12 cellular contexts compared by ENCODE assay signal in the genomic region with DNA sequence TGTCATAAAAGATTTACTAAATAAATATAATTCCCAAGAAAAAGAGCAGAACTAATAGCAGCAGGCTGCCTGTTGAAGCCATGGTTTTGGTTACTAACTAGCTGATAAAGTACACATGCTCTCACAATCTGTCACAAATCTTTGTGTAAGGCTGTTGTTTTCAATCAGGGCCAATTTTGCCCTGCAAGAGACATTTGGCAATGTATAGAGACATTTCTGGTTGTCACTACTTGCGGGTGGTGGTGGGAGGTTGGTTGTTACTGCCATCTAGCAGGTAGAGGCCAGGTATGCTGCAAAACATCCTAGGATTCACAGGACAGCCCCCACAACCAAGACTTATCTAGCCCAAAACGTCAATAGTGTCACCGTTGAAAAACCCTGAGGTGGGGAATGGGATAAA.
DNase-seq lines count a peak whose midpoint lies in the region; ATAC-seq and TF ChIP-seq lines count a peak whose summit lies in the region.
"Had no signal": no experiment of that assay in that cellular context is flagged by ENCODE, and none has a peak within 500 bp of the region (broad histone marks: within the 10 kb centered on the region; RNA-seq: fewer than 3 reads in every experiment).

No MANE protein-coding gene starts in this region.

- DNase-seq in NCI-H82 (lab: John Stamatoyannopoulos, UW) (peak; percentile 18), NCI-H82 treated with DMSO at 0.1 percent for 48 hours (lab: John Stamatoyannopoulos, UW; ENCODE audit: unreplicated experiment) (no peak), DND-41 (peak; percentile 35), SJCRH30 (peak; percentile 13 to 14), iPS-NIHi7 (ENCODE audit: extremely low spot score) (peak; percentile 25), progenitor cell of endocrine pancreas (ENCODE audit: low spot score, unreplicated experiment) (no peak), HAP-1 (ENCODE audit: low spot score in 2 of 2) (no peak)
- no peak for DNase-seq in activated T-cell treated with anti-CD3 and anti-CD28 coated beads, Interleukin-2, amount 50 U/mL, for 48 hours
- DNase-seq: NCI-H2029 treated with DMSO at 0.1 percent for 48 hours, T-helper 17 cell had no signal

- H3K4me3 ChIP-seq in DND-41 (ENCODE audit: low read depth in 1 of 2, low read length in 2 of 2), result no peak overlapping the region
- H3K4me3 ChIP-seq in SJCRH30, result no peak overlapping the region
- no peak overlapping the region for H3K4me3 ChIP-seq in HAP-1
- H3K4me3 ChIP-seq: tibial nerve had no signal

- no peaks in the 10 kb centered on the region for H3K27me3 Mint-ChIP-seq in progenitor cell of endocrine pancreas
- H3K27me3 Mint-ChIP-seq: T-helper 17 cell had no signal

- H3K9ac ChIP-seq in DND-41 (ENCODE audit: low read depth, low read length), result no peak overlapping the region

- H3K79me2 ChIP-seq in DND-41 (ENCODE audit: insufficient read depth, low read length), result no peaks in the 10 kb centered on the region

- H3K4me1 ChIP-seq in DND-41 (ENCODE audit: insufficient read depth, low read length), result peaks cover 38% of the 10 kb centered on the region
- H3K4me1 ChIP-seq in SJCRH30, result peaks cover 16% of the 10 kb centered on the region
- no peaks in the 10 kb centered on the region for H3K4me1 ChIP-seq in HAP-1
- H3K4me1 ChIP-seq: tibial nerve had no signal

- peak overlapping the region; percentile 63; the same call in 1 of the 2 replicates for H2AFZ ChIP-seq in DND-41 (ENCODE audit: low read depth, low read length)

- no peaks in the 10 kb centered on the region for H3K4me1 Mint-ChIP-seq in progenitor cell of endocrine pancreas (ENCODE audit: low read depth)

- no peaks in the 10 kb centered on the region for H3K36me3 ChIP-seq in DND-41 (ENCODE audit: insufficient read depth, low read length)
- no peaks in the 10 kb centered on the region for H3K36me3 ChIP-seq in SJCRH30
- H3K36me3 ChIP-seq in HAP-1 (replicated peaks), result no peaks in the 10 kb centered on the region
- H3K36me3 ChIP-seq: tibial nerve had no signal

- H3K9me3 ChIP-seq in DND-41 (ENCODE audit: insufficient read depth, low read length, severe bottlenecking) (no peaks in the 10 kb centered on the region), SJCRH30 (replicated peaks) (no peaks in the 10 kb centered on the region), HAP-1 (no peaks in the 10 kb centered on the region)
- H3K9me3 ChIP-seq: tibial nerve had no signal

- H3K27me3 ChIP-seq in DND-41 (ENCODE audit: insufficient read depth, low read length, poor library complexity), result no peaks in the 10 kb centered on the region
- H3K27me3 ChIP-seq in SJCRH30, result no peaks in the 10 kb centered on the region
- H3K27me3 ChIP-seq in HAP-1 (ENCODE audit: low read depth), result no peaks in the 10 kb centered on the region
- H3K27me3 ChIP-seq: tibial nerve had no signal

- TF ChIP-seq CTCF in DND-41 (IDR thresholded peaks at IDR 0.05; ENCODE audit: borderline replicate concordance, extremely low read depth, low read length, poor library complexity, severe bottlenecking), result peak; percentile 21
- no peak for TF ChIP-seq CTCF in progenitor cell of endocrine pancreas (IDR thresholded peaks at IDR 0.05; ENCODE audit: unreplicated experiment)

- peak overlapping the region; percentile 49; the same call in 1 of the 2 replicates for H3K4me2 ChIP-seq in DND-41 (ENCODE audit: insufficient read depth, low read length)

- no peak overlapping the region for H3K4me3 Mint-ChIP-seq in progenitor cell of endocrine pancreas (ENCODE audit: low read depth)
- H3K4me3 Mint-ChIP-seq: T-helper 17 cell had no signal

- no peak overlapping the region for H3K27ac Mint-ChIP-seq in progenitor cell of endocrine pancreas
- H3K27ac Mint-ChIP-seq: T-helper 17 cell had no signal

- H4K20me1 ChIP-seq in DND-41 (ENCODE audit: insufficient read depth, low read length), result no peaks in the 10 kb centered on the region

- H3K36me3 Mint-ChIP-seq in progenitor cell of endocrine pancreas (ENCODE audit: insufficient read depth), result no peaks in the 10 kb centered on the region

- H3K27ac ChIP-seq in DND-41 (ENCODE audit: low read length) (peak overlapping the region; percentile 77), SJCRH30 (no peak overlapping the region; the same call in 1 of the 2 replicates)
- H3K27ac ChIP-seq: epithelial cell of prostate, tibial nerve had no signal

- ATAC-seq in DND-41 (ENCODE audit: insufficient read depth, low read depth), result 0 out of 3 replicates have a peak, but pooled peaks have one; percentile 12

- in situ Hi-C loops in HAP-1 (cut with MboI; ENCODE audit: low sequenced_read_pairs), result no loop called here

- no peaks in the 10 kb centered on the region for H3K9me3 Mint-ChIP-seq in progenitor cell of endocrine pancreas (ENCODE audit: low read depth)

Comparison
In these comparisons a context has a peak if more than half of its experiments do, and no peak if none do; other contexts are left out.
1. DNase-seq: peak in NCI-H82 (single experiment), DND-41 (single experiment), SJCRH30 (2 of 2) and iPS-NIHi7 (single experiment); none in NCI-H82 treated with DMSO at 0.1 percent for 48 hours (single experiment), progenitor cell of endocrine pancreas (single experiment), HAP-1 (0 of 2) and activated T-cell treated with anti-CD3 and anti-CD28 coated beads, Interleukin-2, amount 50 U/mL, for 48 hours (0 of 2).